ENCODE assay signal across 3 cellular contexts in genomic region chr9:32449969-32450368, GRCh38.
"Had no signal": no experiment of that assay in that cellular context is flagged by ENCODE, and none has a peak within 500 bp of the region (broad histone marks: within the 10 kb centered on the region; RNA-seq: fewer than 3 reads in every experiment).

No MANE protein-coding gene starts in this region.

- ATAC-seq: GM12878 had no signal

- DNase-seq: GDM1, GF-D8 had no signal

- H3K4me3 ChIP-seq: GM12878 had no signal
